26 cellular contexts compared by ENCODE assay signal in the genomic region with DNA sequence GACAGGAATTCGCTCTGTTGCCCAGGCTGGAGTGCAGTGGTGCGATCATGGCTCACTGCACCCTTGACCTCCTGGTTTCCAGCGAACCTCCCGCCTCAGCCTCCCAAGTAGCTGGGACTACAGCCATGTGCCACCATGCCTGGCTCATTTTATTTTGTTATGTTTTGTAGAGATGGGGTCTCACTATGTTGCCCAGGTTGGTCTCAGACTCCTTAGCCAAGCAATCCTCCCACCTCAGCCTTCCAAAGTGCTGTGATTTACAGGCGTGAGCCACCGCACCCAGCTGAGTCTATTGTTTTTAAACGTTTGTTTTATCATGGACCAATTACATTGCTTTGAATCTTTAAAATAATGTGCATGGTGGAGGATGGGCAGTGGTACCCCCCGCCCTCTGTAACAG.
"Had no signal": no experiment of that assay in that cellular context is flagged by ENCODE, and none has a peak within 500 bp of the region (broad histone marks: within the 10 kb centered on the region; RNA-seq: fewer than 3 reads in every experiment).

No MANE protein-coding gene starts in this region.

- DNase-seq: dermis blood vessel endothelial cell; esophagus squamous epithelium; foreskin fibroblast; glutamatergic neuron; immature natural killer cell; kidney; left cardiac atrium; left ventricle myocardium inferior; lower lobe of right lung; retina; spleen; stimulated activated CD4-positive, alpha-beta T cell treated with anti-CD3 and anti-CD28 coated beads, Interleukin-15, amount 100 ng/mL, for 24 hours; stimulated activated CD4-positive, alpha-beta T cell treated with anti-CD3 and anti-CD28 coated beads, Interleukin-1b, Interleukin-23, amount 100 ng/mL, for 48 hours; stimulated activated CD4-positive, alpha-beta T cell treated with anti-CD3 and anti-CD28 coated beads, Interleukin-4, amount 100 ng/mL, for 24 hours; stimulated activated naive B cell treated with anti-CD40 and anti-IgM and Interleukin-4, amounts not matched to agents 10 μg/mL and 1 μg/mL and 100 μg/mL, for 72 hours; stimulated activated naive CD8-positive, alpha-beta T cell treated with anti-CD3 and anti-CD28 coated beads, Interleukin-15, amount 100 ng/mL, for 72 hours; testis; upper lobe of right lung had no signal

- FAIRE-seq: colon, kidney had no signal

- H3K27ac ChIP-seq: esophagus squamous epithelium, gastroesophageal sphincter, left ventricle myocardium inferior, lower lobe of right lung, psoas muscle, testis, tibial nerve, upper lobe of right lung had no signal

- H3K27me3 Mint-ChIP-seq: memory B cell; stimulated activated naive B cell treated with anti-CD40 and anti-IgM and Interleukin-4, amounts not matched to agents 10 μg/mL and 1 μg/mL and 100 μg/mL, for 72 hours; stimulated activated naive CD8-positive, alpha-beta T cell treated with anti-CD3 and anti-CD28 coated beads, Interleukin-15, amount 100 ng/mL, for 72 hours had no signal

- H3K27ac Mint-ChIP-seq: immature natural killer cell; mesothelial cell of epicardium; natural killer cell treated with Interleukin-12 subunit alpha and Interleukin-12 subunit beta and Interleukin-15 and Interleukin-18, amount 100 ng/mL, for 72 hours had no signal

- H3K4me3 ChIP-seq: esophagus squamous epithelium, gastroesophageal sphincter, left ventricle myocardium inferior, lower lobe of right lung, psoas muscle, spleen, testis, tibial nerve, upper lobe of right lung had no signal

- H3K36me3 Mint-ChIP-seq: immature natural killer cell had no signal

- H3K36me3 ChIP-seq: left ventricle myocardium inferior had no signal

- ATAC-seq: gastroesophageal sphincter; left cardiac atrium; lower lobe of right lung; natural killer cell treated with Interleukin-12 subunit alpha and Interleukin-12 subunit beta and Interleukin-15 and Interleukin-18, amount 100 ng/mL, for 72 hours; psoas muscle; sciatic nerve; stimulated activated naive B cell treated with anti-CD40 and anti-IgM and Interleukin-4, amounts not matched to agents 10 μg/mL and 1 μg/mL and 100 μg/mL, for 72 hours; stimulated activated naive CD8-positive, alpha-beta T cell treated with anti-CD3 and anti-CD28 coated beads, Interleukin-15, amount 100 ng/mL, for 72 hours; upper lobe of right lung had no signal

- H3K4me3 Mint-ChIP-seq: immature natural killer cell; memory B cell; mesothelial cell of epicardium; natural killer cell treated with Interleukin-12 subunit alpha and Interleukin-12 subunit beta and Interleukin-15 and Interleukin-18, amount 100 ng/mL, for 72 hours; stimulated activated naive B cell treated with anti-CD40 and anti-IgM and Interleukin-4, amounts not matched to agents 10 μg/mL and 1 μg/mL and 100 μg/mL, for 72 hours; stimulated activated naive CD8-positive, alpha-beta T cell treated with anti-CD3 and anti-CD28 coated beads, Interleukin-15, amount 100 ng/mL, for 72 hours had no signal

- H3K27me3 ChIP-seq: esophagus squamous epithelium, gastroesophageal sphincter, spleen, testis, tibial nerve, upper lobe of right lung had no signal

- H3K9me3 ChIP-seq: esophagus squamous epithelium, gastroesophageal sphincter, left ventricle myocardium inferior, lower lobe of right lung, psoas muscle, spleen, testis, tibial nerve, upper lobe of right lung had no signal

- H3K4me1 ChIP-seq: esophagus squamous epithelium, gastroesophageal sphincter, left ventricle myocardium inferior, lower lobe of right lung, upper lobe of right lung had no signal
